In the genomic region with DNA sequence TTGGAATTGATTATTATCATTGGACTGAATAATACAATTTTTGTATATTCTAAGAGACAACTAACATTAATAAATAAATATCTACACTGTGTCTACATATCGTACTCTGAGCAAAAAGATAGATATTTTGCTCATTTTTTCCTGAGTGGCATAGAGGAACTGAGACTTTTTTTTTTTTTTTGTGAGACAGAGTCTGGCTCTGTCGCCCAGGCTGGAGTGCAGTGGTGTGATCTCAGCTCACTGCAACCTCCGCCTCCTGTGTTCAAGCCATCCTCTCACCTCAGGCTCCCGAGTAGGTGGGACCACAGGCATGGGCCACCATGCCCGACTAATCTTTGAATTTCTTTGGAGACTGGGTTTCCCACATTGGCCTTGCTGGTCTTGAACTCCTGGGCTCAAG, we compare ENCODE assay signal across 18 cellular contexts. TPM values are rescaled to one million over a fixed set of nuclear protein-coding genes. Genes with fewer than 3 reads are reported as not detected.
DNase-seq lines count a peak whose midpoint lies in the region; ATAC-seq, FAIRE-seq and TF ChIP-seq lines count a peak whose summit lies in the region.
"Had no signal": no experiment of that assay in that cellular context is flagged by ENCODE, and none has a peak within 500 bp of the region (broad histone marks: within the 10 kb centered on the region; RNA-seq: fewer than 3 reads in every experiment).

No MANE protein-coding gene starts in this region.

- no peak for DNase-seq in activated T-cell treated with anti-CD3 and anti-CD28 coated beads, Interleukin-2, amount 50 U/mL, for 24 hours
- DNase-seq in activated T-cell treated with anti-CD3 and anti-CD28 coated beads, Interleukin-2, amount 50 U/mL, for 4 hours: no peak
- DNase-seq in naive thymus-derived CD8-positive, alpha-beta T cell: no peak
- DNase-seq in SHP77 (lab: John Stamatoyannopoulos, UW) (no peak), HepG2 (ENCODE audit: low spot score) (no peak), NCI-H446 (lab: John Stamatoyannopoulos, UW) (no peak)
- DNase-seq: activated naive CD8-positive, alpha-beta T cell treated with anti-CD3 and anti-CD28 coated beads, Interleukin-2, amount 10 ng/mL, durations not matched to agents 7 days and 5 days; DMS 273 treated with DMSO at 0.1 percent for 48 hours; esophagus squamous epithelium; mesendoderm; NCI-H446 treated with DMSO at 0.1 percent for 48 hours; posterior cingulate gyrus; stimulated activated CD4-positive, alpha-beta T cell treated with anti-CD3 and anti-CD28 coated beads, Interleukin-15, amount 100 ng/mL, for 24 hours had no signal

- peaks cover 98% of the 10 kb centered on the region for H3K79me2 ChIP-seq in HepG2 (ENCODE audit: insufficient read depth, low read length)

- H3K4me1 ChIP-seq in HepG2 (ENCODE audit: insufficient read depth, low read length): peaks cover 35% of the 10 kb centered on the region

- no peak overlapping the region for H2AFZ ChIP-seq in HepG2 (ENCODE audit: low read length)

- no peak overlapping the region for H3K9ac ChIP-seq in HepG2 (ENCODE audit: insufficient read depth, low read depth, low read length)

- H4K20me1 ChIP-seq in HepG2 (ENCODE audit: insufficient read depth, low read length): peaks cover 79% of the 10 kb centered on the region

- no peaks in the 10 kb centered on the region for H3K27me3 ChIP-seq in HepG2 (ENCODE audit: control insufficient read depth in 1 of 2, insufficient read depth in 2 of 2, low read length in 2 of 2)
- H3K27me3 ChIP-seq: esophagus squamous epithelium, vagina had no signal

- no peak for TF ChIP-seq EP300 in HepG2 (IDR thresholded peaks at IDR 0.05; ENCODE audit: low read depth in 2 of 2, low read length in 2 of 2)
- TF ChIP-seq EP300 in HepG2 (CRISPR knock-in tag; IDR thresholded peaks at IDR 0.05; ENCODE audit: borderline replicate concordance): no peak

- TF ChIP-seq RAD21 in HepG2 (CRISPR knock-in tag; IDR thresholded peaks at IDR 0.05): no peak

- intact Hi-C loops in HepG2 (cut with micrococcal nuclease; ENCODE audit: unreplicated experiment): no loop called here

- peak overlapping the region; percentile 77 for H3K27ac Mint-ChIP-seq in activated T-cell treated with anti-CD3 and anti-CD28 coated beads, Interleukin-2, amount 50 U/mL, for 24 hours
- peak overlapping the region in 4 of 10 donors; percentile 47 to 74 (median 59) for H3K27ac Mint-ChIP-seq in naive thymus-derived CD8-positive, alpha-beta T cell
- H3K27ac Mint-ChIP-seq: activated naive CD8-positive, alpha-beta T cell treated with anti-CD3 and anti-CD28 coated beads, Interleukin-2, amount 10 ng/mL, durations not matched to agents 7 days and 5 days; T-helper 2 cell treated with Interferon-gamma antibody and Interleukin-4, amounts not matched to agents 5 μg/mL and 100 μg/mL, for 36 hours had no signal

- no peak for FAIRE-seq in HepG2 (lab: Jason Lieb, UNC)
- FAIRE-seq: A549 had no signal

- no peak for ATAC-seq in activated T-cell treated with anti-CD3 and anti-CD28 coated beads, Interleukin-2, amount 50 U/mL, for 4 hours
- ATAC-seq in GM21447 (IDR thresholded peaks at IDR 0.05; ENCODE audit: unreplicated experiment) (peak; percentile 52), HG03432 (IDR thresholded peaks at IDR 0.05; ENCODE audit: unreplicated experiment) (peak; percentile 70), HepG2 (no peak)
- peak in 1 of 2 donors; percentile 16 for ATAC-seq in naive thymus-derived CD8-positive, alpha-beta T cell
- ATAC-seq: A549 had no signal

- CTCF ChIA-PET in HepG2 (lab: Yijun Ruan, JAX; ENCODE audit: low intra/inter-chr PET ratio, low total read pairs): no interaction called here

- H3K36me3 Mint-ChIP-seq in activated T-cell treated with anti-CD3 and anti-CD28 coated beads, Interleukin-2, amount 50 U/mL, for 24 hours (ENCODE audit: low read depth): peaks cover 49% of the 10 kb centered on the region
- H3K36me3 Mint-ChIP-seq in activated T-cell treated with anti-CD3 and anti-CD28 coated beads, Interleukin-2, amount 50 U/mL, for 4 hours (ENCODE audit: insufficient read depth): peaks cover 9% of the 10 kb centered on the region
- H3K36me3 Mint-ChIP-seq in naive thymus-derived CD8-positive, alpha-beta T cell: peaks cover 0 to 4% (median 0%) of the 10 kb centered on the region in 3 donors

- no peaks in the 10 kb centered on the region for H3K27me3 Mint-ChIP-seq in activated T-cell treated with anti-CD3 and anti-CD28 coated beads, Interleukin-2, amount 50 U/mL, for 24 hours
- no peaks in the 10 kb centered on the region for H3K27me3 Mint-ChIP-seq in activated T-cell treated with anti-CD3 and anti-CD28 coated beads, Interleukin-2, amount 50 U/mL, for 4 hours (ENCODE audit: low read depth)
- no peaks in the 10 kb centered on the region for H3K27me3 Mint-ChIP-seq in naive thymus-derived CD8-positive, alpha-beta T cell
- H3K27me3 Mint-ChIP-seq: activated naive CD8-positive, alpha-beta T cell treated with anti-CD3 and anti-CD28 coated beads, Interleukin-2, amount 10 ng/mL, durations not matched to agents 7 days and 5 days had no signal

- H3K4me2 ChIP-seq in HepG2 (ENCODE audit: low read depth, low read length): no peak overlapping the region
- H3K4me2 ChIP-seq: A549 had no signal

- no TSS peak for BruUV-seq in HepG2 (replicated peaks; lab: Mats Ljungman, UMichigan)

- POLR2A ChIA-PET in naive thymus-derived CD8-positive, alpha-beta T cell (lab: Charles Lee): interaction anchor here (0.8 to 2.6 kb wide), 3 partner anchors 11 to 45 kb away, joined by 4 to 19 read pairs (median 4); partner anchors contain the start of gene KMT2E
- POLR2A ChIA-PET in HepG2 (lab: Yijun Ruan, JAX): interaction anchor here (1.2 kb wide), 1 partner anchor 14 kb away, joined by 5 read pairs; the partner anchor contains the start of gene KMT2E

- H3K4me3 Mint-ChIP-seq in activated T-cell treated with anti-CD3 and anti-CD28 coated beads, Interleukin-2, amount 50 U/mL, for 24 hours: no peak overlapping the region
- no peak overlapping the region for H3K4me3 Mint-ChIP-seq in activated T-cell treated with anti-CD3 and anti-CD28 coated beads, Interleukin-2, amount 50 U/mL, for 4 hours
- H3K4me3 Mint-ChIP-seq in naive thymus-derived CD8-positive, alpha-beta T cell: peak overlapping the region in 7 of 10 donors; percentile 21 to 70 (median 51)
- H3K4me3 Mint-ChIP-seq: activated naive CD8-positive, alpha-beta T cell treated with anti-CD3 and anti-CD28 coated beads, Interleukin-2, amount 10 ng/mL, durations not matched to agents 7 days and 5 days; T-helper 2 cell treated with Interferon-gamma antibody and Interleukin-4, amounts not matched to agents 5 μg/mL and 100 μg/mL, for 36 hours had no signal

- peaks cover 80% of the 10 kb centered on the region for H3K4me1 Mint-ChIP-seq in activated T-cell treated with anti-CD3 and anti-CD28 coated beads, Interleukin-2, amount 50 U/mL, for 24 hours (ENCODE audit: low read depth)
- H3K4me1 Mint-ChIP-seq in activated T-cell treated with anti-CD3 and anti-CD28 coated beads, Interleukin-2, amount 50 U/mL, for 4 hours (ENCODE audit: low read depth): peaks cover 78% of the 10 kb centered on the region
- peaks cover 30 to 88% (median 76%) of the 10 kb centered on the region in 4 donors for H3K4me1 Mint-ChIP-seq in naive thymus-derived CD8-positive, alpha-beta T cell

- no peak overlapping the region for H3K4me3 ChIP-seq in HepG2 (replicated peaks in 1 of 3; ENCODE audit: insufficient read depth in 1 of 3, low read depth in 2 of 3, low read length in 3 of 3)
- H3K4me3 ChIP-seq: A549, vagina had no signal

- no peaks in the 10 kb centered on the region for H3K9me3 ChIP-seq in HepG2 (ENCODE audit: low read length)
- H3K9me3 ChIP-seq: A549, esophagus squamous epithelium, vagina had no signal

- H3K27ac ChIP-seq in HepG2 (ENCODE audit: extremely low read length, insufficient read depth, low read length): no peak overlapping the region
- H3K27ac ChIP-seq: A549, esophagus squamous epithelium, vagina had no signal

- in situ Hi-C loops in HepG2 (cut with HindIII; ENCODE audit: extremely low pct_ligation_motif_present, low pct_unique_long_range_greater_than_20kb): no loop called here

- no peak for TF ChIP-seq POLR2A in HepG2 (IDR thresholded peaks at IDR 0.05; ENCODE audit: insufficient read depth in 1 of 2, low read depth in 2 of 2, low read length in 2 of 2)

- H3K9me3 Mint-ChIP-seq in activated T-cell treated with anti-CD3 and anti-CD28 coated beads, Interleukin-2, amount 50 U/mL, for 24 hours: no peaks in the 10 kb centered on the region
- H3K9me3 Mint-ChIP-seq in activated T-cell treated with anti-CD3 and anti-CD28 coated beads, Interleukin-2, amount 50 U/mL, for 4 hours: no peaks in the 10 kb centered on the region
- H3K9me3 Mint-ChIP-seq in naive thymus-derived CD8-positive, alpha-beta T cell: no peaks in the 10 kb centered on the region
- H3K9me3 Mint-ChIP-seq: activated naive CD8-positive, alpha-beta T cell treated with anti-CD3 and anti-CD28 coated beads, Interleukin-2, amount 10 ng/mL, durations not matched to agents 7 days and 5 days; T-helper 2 cell treated with Interferon-gamma antibody and Interleukin-4, amounts not matched to agents 5 μg/mL and 100 μg/mL, for 36 hours had no signal

- 97% methylated on average over 5 of the region's 5 CpGs for WGBS in HepG2 (ENCODE audit: low lambda C conversion rate)

- H3K36me3 ChIP-seq in HepG2 (replicated peaks in 1 of 2; ENCODE audit: control insufficient read depth in 1 of 2, insufficient read depth in 2 of 2, low read length in 2 of 2): no peaks in the 10 kb centered on the region; a peak in 1 of 5 replicates
- H3K36me3 ChIP-seq: esophagus squamous epithelium, vagina had no signal

- TF ChIP-seq CTCF in HepG2 (CRISPR knock-in tag; IDR thresholded peaks at IDR 0.05): no peak

RNA-seq across cellular contexts. Expression of gene KMT2E, which starts 14.0 kb away (rescaled TPM):
- total RNA-seq in activated T-cell treated with anti-CD3 and anti-CD28 coated beads, Interleukin-2, amount 50 U/mL, for 4 hours: 10 to 100 TPM; 49.2 to 71.8 (median 67.4) TPM
- total RNA-seq in naive thymus-derived CD8-positive, alpha-beta T cell: 100 to 1,000 TPM; 186 to 188 TPM
- polyA plus RNA-seq in naive thymus-derived CD8-positive, alpha-beta T cell: 100 to 1,000 TPM; 119 to 193 (median 140) TPM
- total RNA-seq in HepG2 (2016; rRNA removed; fragmentation: Illumina TruSeq; extraction: Trizol): 24.4 and 31.3 TPM in 2 replicates
- 33.8 and 35.5 TPM in 2 replicates for total RNA-seq in HepG2 (2016; cell fraction: cytosol; rRNA removed; fragmentation: Illumina TruSeq; extraction: Trizol; ENCODE audit: low read depth)
- total RNA-seq in HepG2 (2016; cell fraction: insoluble cytoplasmic fraction; rRNA removed; fragmentation: Illumina TruSeq; extraction: Trizol): 22.1 and 28.1 TPM in 2 replicates
- total RNA-seq in HepG2 (2016; cell fraction: membrane; rRNA removed; fragmentation: Illumina TruSeq; extraction: Trizol): 22.4 and 24.0 TPM in 2 replicates
- 66.2 and 71.2 TPM in 2 replicates for total RNA-seq in HepG2 (2016; cell fraction: nucleus; rRNA removed; fragmentation: Illumina TruSeq; extraction: Trizol)
- polyA plus RNA-seq in HepG2 (2011; rRNA removed): 6.3 and 7.2 TPM in 2 replicates
- polyA plus RNA-seq in HepG2 (2011; cell fraction: cytosol; rRNA removed): 4.4 and 6.3 TPM in 2 replicates
- 37.0 and 41.5 TPM in 2 replicates for polyA plus RNA-seq in HepG2 (2011; cell fraction: nucleus; rRNA removed)
- polyA plus RNA-seq in HepG2 (2012): 22.0 and 24.0 TPM in 2 replicates
- 0.65 and 0.67 TPM in 2 replicates for polyA plus RNA-seq in HepG2 (2016; cell fraction: cytosol; fragmentation: Illumina TruSeq; extraction: Trizol; ENCODE audit: low read depth)
- 15.4 and 16.5 TPM in 2 replicates for polyA plus RNA-seq in HepG2 (2016; cell fraction: insoluble cytoplasmic fraction; fragmentation: Illumina TruSeq; extraction: Trizol; ENCODE audit: low read depth)
- 2.3 and 2.8 TPM in 2 replicates for polyA plus RNA-seq in HepG2 (2016; cell fraction: membrane; fragmentation: Illumina TruSeq; extraction: Trizol; ENCODE audit: low read depth)
- 36.9 and 42.5 TPM in 2 replicates for polyA plus RNA-seq in HepG2 (2016; cell fraction: nucleus; fragmentation: Illumina TruSeq; extraction: Trizol; ENCODE audit: insufficient read depth, low read depth)
- polyA minus RNA-seq in HepG2 (2011; rRNA and poly(A)+ RNA removed; ENCODE audit: low replicate concordance): 34.9 and 41.2 TPM in 2 replicates
- polyA minus RNA-seq in HepG2 (2011; cell fraction: cytosol; rRNA and poly(A)+ RNA removed): 15.4 and 16.4 TPM in 2 replicates
- 145 and 151 TPM in 2 replicates for polyA minus RNA-seq in HepG2 (2011; cell fraction: nucleus; rRNA and poly(A)+ RNA removed)

Comparison
In these comparisons a context has a peak if more than half of its experiments do, and no peak if none do; other contexts are left out.
1. H3K4me3 Mint-ChIP-seq: peak in naive thymus-derived CD8-positive, alpha-beta T cell (7 of 10); none in activated T-cell treated with anti-CD3 and anti-CD28 coated beads, Interleukin-2, amount 50 U/mL, for 24 hours (single experiment) and activated T-cell treated with anti-CD3 and anti-CD28 coated beads, Interleukin-2, amount 50 U/mL, for 4 hours (single experiment).
2. ATAC-seq: peak in GM21447 (single experiment) and HG03432 (single experiment); none in activated T-cell treated with anti-CD3 and anti-CD28 coated beads, Interleukin-2, amount 50 U/mL, for 4 hours (0 of 2) and HepG2 (single experiment).